12 cellular contexts compared by ENCODE assay signal in genomic region chr9:33295571-33295970, GRCh38. TPM values are rescaled to one million over a fixed set of nuclear protein-coding genes. Genes with fewer than 3 reads are reported as not detected.
A peak's percentile ranks its signal among the peaks of the same experiment; 100 is the strongest.
DNase-seq lines count a peak whose midpoint lies in the region; ATAC-seq and TF ChIP-seq lines count a peak whose summit lies in the region.
"Had no signal": no experiment of that assay in that cellular context is flagged by ENCODE, and none has a peak within 500 bp of the region (broad histone marks: within the 10 kb centered on the region; RNA-seq: fewer than 3 reads in every experiment).

No MANE protein-coding gene starts in this region.

- H3K4me2 ChIP-seq in BLaER1 = peak overlapping the region; percentile 95
- peak overlapping the region; percentile 38; the same call in 1 of the 2 replicates for H3K4me2 ChIP-seq in OCI-LY1 (ENCODE audit: low read length)
- H3K4me2 ChIP-seq in hepatocyte = no peak overlapping the region
- H3K4me2 ChIP-seq: GM23338 had no signal

- H3K36me3 ChIP-seq in BLaER1 = peaks cover 70% of the 10 kb centered on the region
- peaks cover 84% of the 10 kb centered on the region for H3K36me3 ChIP-seq in OCI-LY1 (ENCODE audit: insufficient read depth, low read length)
- peaks cover 6% of the 10 kb centered on the region for H3K36me3 ChIP-seq in hepatocyte (replicated peaks; ENCODE audit: insufficient read depth, low read depth)

- TF ChIP-seq CTCF in OCI-LY1 (IDR thresholded peaks at IDR 0.05; ENCODE audit: low read length) = no peak
- TF ChIP-seq CTCF in hepatocyte (IDR thresholded peaks at IDR 0.05; ENCODE audit: poor library complexity) = no peak

- H3K9me2 ChIP-seq in OCI-LY1 (ENCODE audit: low read depth, low read length) = no peaks in the 10 kb centered on the region
- no peaks in the 10 kb centered on the region for H3K9me2 ChIP-seq in hepatocyte (replicated peaks; ENCODE audit: insufficient read depth)

- peak overlapping the region; percentile 75; the same call in 1 of the 2 replicates for H3K9ac ChIP-seq in BLaER1
- no peak overlapping the region for H3K9ac ChIP-seq in OCI-LY1 (ENCODE audit: low read length)

- DNase-seq in central memory CD4-positive, alpha-beta T cell = no peak
- no peak for DNase-seq in kidney glomerular epithelial cell (lab: John Stamatoyannopoulos, UW)
- no peak for DNase-seq in DMS79 treated with DMSO at 0.1 percent for 48 hours (lab: John Stamatoyannopoulos, UW)
- DNase-seq in hepatocyte (ENCODE audit: low spot score) = no peak
- DNase-seq: dermis blood vessel endothelial cell had no signal

- 89% methylated on average over 2 of the region's 2 CpGs for WGBS in hepatocyte (ENCODE audit: low lambda C conversion rate, missing lambda C conversion rate)

- H4K20me1 ChIP-seq in BLaER1 (peaks cover 27% of the 10 kb centered on the region), OCI-LY1 (ENCODE audit: insufficient read depth, low read length) (no peaks in the 10 kb centered on the region), hepatocyte (ENCODE audit: insufficient read depth, poor library complexity, severe bottlenecking) (peaks cover 8% of the 10 kb centered on the region)

- H3K9me3 ChIP-seq in BLaER1 (no peaks in the 10 kb centered on the region), OCI-LY1 (ENCODE audit: low read length) (no peaks in the 10 kb centered on the region), hepatocyte (ENCODE audit: low read depth) (no peaks in the 10 kb centered on the region)

- H3K27ac ChIP-seq in BLaER1 (peak overlapping the region; percentile 84), OCI-LY1 (ENCODE audit: low read depth, low read length, poor library complexity, severe bottlenecking) (peak overlapping the region; percentile 88), hepatocyte (no peak overlapping the region)

- H3K4me3 ChIP-seq in BLaER1 (peak overlapping the region; percentile 64), OCI-LY1 (ENCODE audit: low read depth, low read length, poor library complexity, severe bottlenecking) (no peak overlapping the region), hepatocyte (no peak overlapping the region)
- H3K4me3 ChIP-seq: GM23338 had no signal

- H3K79me2 ChIP-seq in OCI-LY1 (ENCODE audit: insufficient read depth, low read length) = peaks cover 79% of the 10 kb centered on the region
- peaks cover 91% of the 10 kb centered on the region for H3K79me2 ChIP-seq in hepatocyte

- peaks cover 94% of the 10 kb centered on the region for H3K4me1 ChIP-seq in BLaER1
- H3K4me1 ChIP-seq in OCI-LY1 (ENCODE audit: insufficient read depth, low read length, severe bottlenecking) = peaks cover 79% of the 10 kb centered on the region
- H3K4me1 ChIP-seq in hepatocyte (ENCODE audit: insufficient read depth) = peaks cover 25% of the 10 kb centered on the region

- peaks cover 4% of the 10 kb centered on the region; the same call in 1 of the 2 replicates for H3F3A ChIP-seq in OCI-LY1 (ENCODE audit: insufficient read depth, low read length)

- H3K27me3 ChIP-seq in BLaER1 (no peaks in the 10 kb centered on the region), OCI-LY1 (ENCODE audit: insufficient read depth, low read length) (no peaks in the 10 kb centered on the region), hepatocyte (no peaks in the 10 kb centered on the region)

- H2AFZ ChIP-seq in OCI-LY1 (ENCODE audit: low read length) (no peak overlapping the region), hepatocyte (no peak overlapping the region)
- H2AFZ ChIP-seq: GM23338 had no signal

- peak; percentile 52 for ATAC-seq in GM18517 (IDR thresholded peaks at IDR 0.05; ENCODE audit: unreplicated experiment)
- ATAC-seq in HG02642 (IDR thresholded peaks at IDR 0.05; ENCODE audit: poor library complexity, unreplicated experiment) = peak; percentile 31
- ATAC-seq: GM23338 had no signal

RNA-seq across cellular contexts. Expression of gene NFX1, which starts 5.3 kb away (rescaled TPM):
- 18.5 and 21.8 TPM in 2 replicates for total RNA-seq in hepatocyte
- 19.5 and 22.4 TPM in 2 replicates for polyA plus RNA-seq in hepatocyte

RNA-seq across cellular contexts. Expression of gene CHMP5, which starts 30.7 kb away (rescaled TPM):
- total RNA-seq in hepatocyte = 102 and 109 TPM in 2 replicates
- polyA plus RNA-seq in hepatocyte = 85.6 and 91.5 TPM in 2 replicates

RNA-seq across cellular contexts. Expression of gene BAG1, which starts 31.1 kb away (rescaled TPM):
- 94.8 and 103 TPM in 2 replicates for total RNA-seq in hepatocyte
- 78.5 and 99.3 TPM in 2 replicates for polyA plus RNA-seq in hepatocyte

RNA-seq across cellular contexts. Expression of gene SPINK4, which starts 55.6 kb away (rescaled TPM):
- not detected in 2 replicates for total RNA-seq in hepatocyte
- polyA plus RNA-seq in hepatocyte = 2.2 TPM in 1 of 2 replicates, not detected in the other
- total RNA-seq: dermis blood vessel endothelial cell, GM23338, neural crest cell, RPMI7951 had no signal
- polyA plus RNA-seq: GM23338 had no signal
